ENCODE assay signal across 18 cellular contexts in the genomic region with DNA sequence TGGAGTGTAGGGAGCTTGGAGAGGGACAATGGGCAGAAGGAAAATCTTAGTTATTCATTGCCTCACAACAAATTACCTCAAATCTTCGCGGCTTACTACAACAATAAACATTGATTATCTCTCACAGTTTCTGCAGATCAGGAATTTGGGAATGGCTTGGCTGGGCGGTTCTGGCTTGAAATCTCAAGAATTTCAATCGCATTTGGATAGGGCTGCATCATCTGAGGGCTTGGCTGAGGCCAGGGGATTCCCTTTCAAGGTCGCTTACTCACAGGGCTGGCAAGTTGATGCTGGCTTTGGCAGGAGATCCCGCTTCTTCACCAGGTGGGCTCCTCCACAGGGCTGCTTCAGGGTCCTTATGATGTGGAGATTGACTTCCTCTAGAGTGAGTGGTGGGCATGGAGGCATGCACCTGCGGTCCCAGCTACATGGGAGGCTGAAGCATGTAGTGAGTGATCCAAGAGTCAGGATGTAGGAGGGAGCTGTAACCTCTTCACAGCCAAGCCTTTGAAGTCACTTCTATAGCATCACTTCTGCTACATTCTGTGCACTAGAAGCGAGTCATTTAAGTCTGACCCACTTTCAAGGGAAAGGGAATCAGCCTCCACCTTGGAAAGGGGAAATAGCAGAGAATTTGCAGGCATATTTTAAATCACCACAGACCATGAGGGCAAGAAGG.
DNase-seq lines count a peak whose midpoint lies in the region; ATAC-seq, FAIRE-seq and TF ChIP-seq lines count a peak whose summit lies in the region.
"Had no signal": no experiment of that assay in that cellular context is flagged by ENCODE, and none has a peak within 500 bp of the region (broad histone marks: within the 10 kb centered on the region; RNA-seq: fewer than 3 reads in every experiment).

No MANE protein-coding gene starts in this region.

- no peak overlapping the region for H2BK15ac ChIP-seq in H9 (ENCODE audit: low read depth, low read length)

- no peaks in the 10 kb centered on the region for H3K36me3 Mint-ChIP-seq in H9 (ENCODE audit: insufficient read depth in 1 of 3, low read depth in 3 of 3)
- no peaks in the 10 kb centered on the region for H3K36me3 Mint-ChIP-seq in CD4-positive, alpha-beta memory T cell
- H3K36me3 Mint-ChIP-seq: activated CD4-positive, alpha-beta memory T cell treated with anti-CD3 and anti-CD28 coated beads for 36 hours had no signal

- no peak overlapping the region for H4K5ac ChIP-seq in H9 (ENCODE audit: insufficient read length, low read depth, low read length)

- H3K23me2 ChIP-seq in H9 (ENCODE audit: insufficient read length, low read depth, low read length, poor library complexity, severe bottlenecking), result no peaks in the 10 kb centered on the region

- 0 out of 7 replicates have a peak overlapping the region, but pooled peaks of 1 of the 3 experiments have one; percentile 61 for H3K27ac Mint-ChIP-seq in H9
- H3K27ac Mint-ChIP-seq in CD4-positive, alpha-beta memory T cell, result no peak overlapping the region
- H3K27ac Mint-ChIP-seq: activated CD4-positive, alpha-beta memory T cell treated with anti-CD3 and anti-CD28 coated beads for 36 hours; T-helper 17 cell had no signal

- intact Hi-C loops in left lung (cut with DNase I), result no loop called here
- intact Hi-C loops in CD4-positive, alpha-beta memory T cell (cut with micrococcal nuclease), result no loop called here

- no peaks in the 10 kb centered on the region for H3K79me1 ChIP-seq in H9 (ENCODE audit: insufficient read depth, low read depth, low read length, poor library complexity, severe bottlenecking)

- peak in 1 of 2 experiments; percentile 23 for DNase-seq in A549 (ENCODE audit: low read depth in 1 of 2, low spot score in 1 of 2)
- peak; percentile 46 for DNase-seq in H9
- peak; percentile 54 for DNase-seq in astrocyte of the spinal cord (ENCODE audit: low read depth, low spot score)
- DNase-seq in left lung, result no peak
- no peak for DNase-seq in NCI-H524 (lab: John Stamatoyannopoulos, UW)
- DNase-seq in CD4-positive, alpha-beta memory T cell, result no peak
- no peak for DNase-seq in amygdala (lab: John Stamatoyannopoulos, UW)
- DNase-seq: activated CD4-positive, alpha-beta memory T cell treated with anti-CD3 and anti-CD28 coated beads for 36 hours; activated gamma-delta T cell treated with Interleukin-2 at 50 U/mL for 16 hours; AML-193; dermis blood vessel endothelial cell; heart left ventricle; NCI-H2029 treated with DMSO at 0.1 percent for 48 hours; PC-3; posterior cingulate gyrus; stimulated activated CD4-positive, alpha-beta T cell treated with anti-CD3 and anti-CD28 coated beads, Interleukin-4, amount 100 ng/mL, for 1 hour; T-helper 17 cell had no signal

- H3K4me2 ChIP-seq in A549 (no peak overlapping the region), H9 (ENCODE audit: insufficient read depth, insufficient read length, low read length) (no peak overlapping the region)

- H3K4me1 ChIP-seq in A549 (peaks cover 9% of the 10 kb centered on the region; the same call in 2 of the 3 replicates), H9 (ENCODE audit: insufficient read depth, low read length) (no peaks in the 10 kb centered on the region), left lung (peaks cover 0 to 4% of the 10 kb centered on the region in 2 donors)
- H3K4me1 ChIP-seq in CD4-positive, alpha-beta memory T cell (ENCODE audit: insufficient read depth, low read length), result no peaks in the 10 kb centered on the region

- no peak overlapping the region for H3K23ac ChIP-seq in H9 (ENCODE audit: insufficient read length, low read depth, low read length)

- in situ Hi-C loops in astrocyte of the spinal cord (cut with HindIII; ENCODE audit: low sequenced_read_pairs), result no loop called here

- no peak overlapping the region for H2BK20ac ChIP-seq in H9 (ENCODE audit: low read depth, low read length, poor library complexity, severe bottlenecking)

- no peak overlapping the region for H4K8ac ChIP-seq in H9 (replicated peaks; ENCODE audit: insufficient read length, low read depth, low read length)

- H2AK5ac ChIP-seq in H9 (ENCODE audit: insufficient read length, low read length), result no peak overlapping the region

- POLR2A ChIA-PET in A549 (lab: Yijun Ruan, JAX), result interaction anchor here (0.5 kb wide), 1 partner anchor 938 kb away, joined by 3 read pairs; no protein-coding TSS in a partner anchor
- POLR2A ChIA-PET in CD4-positive, alpha-beta memory T cell (lab: Charles Lee; ENCODE audit: partially characterized antibody), result no interaction called here

- H3K14ac ChIP-seq in H9 (ENCODE audit: insufficient read depth, low read length), result no peak overlapping the region

- no peak overlapping the region for H3K18ac ChIP-seq in H9 (ENCODE audit: insufficient read length, low read depth, low read length)

- TF ChIP-seq POLR2A in A549 (IDR thresholded peaks at IDR 0.05; ENCODE audit: low read length), result no peak

- H3K9me3 Mint-ChIP-seq in H9, result no peaks in the 10 kb centered on the region
- no peaks in the 10 kb centered on the region for H3K9me3 Mint-ChIP-seq in CD4-positive, alpha-beta memory T cell
- H3K9me3 Mint-ChIP-seq: activated CD4-positive, alpha-beta memory T cell treated with anti-CD3 and anti-CD28 coated beads for 36 hours had no signal

- H3K4me3 ChIP-seq in A549, result no peak overlapping the region
- no peak overlapping the region for H3K4me3 ChIP-seq in astrocyte of the spinal cord (ENCODE audit: low read depth, low read length)
- H3K4me3 ChIP-seq in left lung, result no peak overlapping the region
- no peak overlapping the region for H3K4me3 ChIP-seq in CD4-positive, alpha-beta memory T cell (ENCODE audit: low read length in 2 of 2)
- H3K4me3 ChIP-seq: heart left ventricle had no signal

- CTCF ChIA-PET in A549 (lab: Yijun Ruan, JAX), result interaction anchor here (1.1 to 1.5 kb wide), 2 partner anchors 26 to 37 kb away, joined by 3 to 5 read pairs; no protein-coding TSS in a partner anchor
- CTCF ChIA-PET in CD4-positive, alpha-beta memory T cell (lab: Charles Lee; ENCODE audit: partially characterized antibody), result no interaction called here

- H3K27ac ChIP-seq in A549 (no peak overlapping the region), H9 (ENCODE audit: insufficient read length, low read depth, low read length) (no peak overlapping the region), left lung (no peak overlapping the region)
- no peak overlapping the region for H3K27ac ChIP-seq in CD4-positive, alpha-beta memory T cell (ENCODE audit: low read depth, low read length)
- H3K27ac ChIP-seq: heart left ventricle had no signal

- no peak overlapping the region for H2AFZ ChIP-seq in H9 (ENCODE audit: low read length)

- ATAC-seq in A549 (peak; percentile 54 to 74; a peak in 5 of 6 replicates), left lung (peak; percentile 59), GM18519 (IDR thresholded peaks at IDR 0.05; ENCODE audit: low FRiP score, unreplicated experiment) (no peak)
- ATAC-seq: heart left ventricle, PC-3, T-helper 17 cell had no signal

- H3K4me3 Mint-ChIP-seq in H9, result no peak overlapping the region
- no peak overlapping the region for H3K4me3 Mint-ChIP-seq in CD4-positive, alpha-beta memory T cell
- H3K4me3 Mint-ChIP-seq: activated CD4-positive, alpha-beta memory T cell treated with anti-CD3 and anti-CD28 coated beads for 36 hours; T-helper 17 cell had no signal

- H3K79me2 ChIP-seq in H9 (ENCODE audit: insufficient read depth, low read length), result no peaks in the 10 kb centered on the region

- peaks cover 14 to 21% of the 10 kb centered on the region in 2 experiments for H3K4me1 Mint-ChIP-seq in H9
- H3K4me1 Mint-ChIP-seq in CD4-positive, alpha-beta memory T cell, result no peaks in the 10 kb centered on the region
- H3K4me1 Mint-ChIP-seq: T-helper 17 cell had no signal

- FAIRE-seq in A549 (lab: Jason Lieb, UNC), result no peak

- no peaks in the 10 kb centered on the region for H4K20me1 ChIP-seq in H9 (ENCODE audit: control insufficient read depth, insufficient read depth, insufficient read length)

- H3K9me3 ChIP-seq in A549 (no peaks in the 10 kb centered on the region), H9 (ENCODE audit: control insufficient read depth, low read depth, low read length) (no peaks in the 10 kb centered on the region), left lung (no peaks in the 10 kb centered on the region)
- H3K9me3 ChIP-seq in CD4-positive, alpha-beta memory T cell (ENCODE audit: control insufficient read depth in 1 of 2, low read length in 2 of 2), result no peaks in the 10 kb centered on the region
- H3K9me3 ChIP-seq: heart left ventricle had no signal

- H3K27me3 Mint-ChIP-seq in H9 (ENCODE audit: low read depth), result no peaks in the 10 kb centered on the region
- H3K27me3 Mint-ChIP-seq in CD4-positive, alpha-beta memory T cell, result no peaks in the 10 kb centered on the region
- H3K27me3 Mint-ChIP-seq: activated CD4-positive, alpha-beta memory T cell treated with anti-CD3 and anti-CD28 coated beads for 36 hours; T-helper 17 cell had no signal

- no peak overlapping the region for H2BK12ac ChIP-seq in H9 (ENCODE audit: insufficient read length, low read depth, low read length)

- H2BK120ac ChIP-seq in H9 (ENCODE audit: low read depth, low read length, poor library complexity, severe bottlenecking), result no peak overlapping the region

- H3T11ph ChIP-seq in H9 (ENCODE audit: low read length), result no peak overlapping the region

- TF ChIP-seq RAD21 in A549 (conservative IDR thresholded peaks at IDR 0.05 in 1 of 2, IDR thresholded peaks at IDR 0.05 in 1 of 2), result no peak

- no peak overlapping the region for H2BK5ac ChIP-seq in H9 (ENCODE audit: insufficient read length, low read length)

- no peak for TF ChIP-seq EP300 in A549 (IDR thresholded peaks at IDR 0.05)

- no peak overlapping the region for H3K4ac ChIP-seq in H9 (ENCODE audit: low read depth, low read length)

- H3K9ac ChIP-seq in H9 (ENCODE audit: extremely low read depth, insufficient read length, low read length), result no peak overlapping the region

- no peaks in the 10 kb centered on the region for H3K27me3 ChIP-seq in H9 (ENCODE audit: insufficient read depth, low read length)
- H3K27me3 ChIP-seq in left lung, result no peaks in the 10 kb centered on the region
- H3K27me3 ChIP-seq in CD4-positive, alpha-beta memory T cell (ENCODE audit: insufficient read depth, low read length), result no peaks in the 10 kb centered on the region
- H3K27me3 ChIP-seq: heart left ventricle had no signal

- 49% methylated on average over 7 of the region's 8 CpGs for WGBS in A549 (ENCODE audit: missing lambda C conversion rate)
- WGBS in H9 (ENCODE audit: extremely low coverage, insufficient read length, low lambda C conversion rate), result no CpG with 5 or more reads among the region's 8 CpGs

- no peaks in the 10 kb centered on the region for H3K36me3 ChIP-seq in left lung
- no peaks in the 10 kb centered on the region for H3K36me3 ChIP-seq in CD4-positive, alpha-beta memory T cell (ENCODE audit: insufficient read depth, low read length)
- H3K36me3 ChIP-seq: heart left ventricle had no signal

- H3K56ac ChIP-seq in H9 (ENCODE audit: insufficient read length, low read depth, low read length), result no peak overlapping the region

- TF ChIP-seq CTCF in A549 (IDR thresholded peaks at IDR 0.05), result no peak
- no peak for TF ChIP-seq CTCF in H9 (conservative IDR thresholded peaks at IDR 0.05)
- TF ChIP-seq CTCF in astrocyte of the spinal cord (IDR thresholded peaks at IDR 0.05; ENCODE audit: low read depth, low read length), result no peak
- no peak for TF ChIP-seq CTCF in left lung (IDR thresholded peaks at IDR 0.05)

- H4K91ac ChIP-seq in H9 (ENCODE audit: insufficient read length, low read depth, low read length), result no peak overlapping the region

Comparison
In these comparisons a context has a peak if more than half of its experiments do, and no peak if none do; other contexts are left out.
1. DNase-seq: peak in H9 (single experiment) and astrocyte of the spinal cord (single experiment); none in left lung (0 of 2), NCI-H524 (0 of 2), CD4-positive, alpha-beta memory T cell (0 of 5) and amygdala (0 of 56).